1 cellular context compared by ENCODE assay signal in genomic region chr1:192830596-192831241, GRCh38.
TF ChIP-seq lines count a peak whose summit lies in the region.

No MANE protein-coding gene starts in this region.

TF ChIP-seq in HepG2, 621 proteins besides CTCF, POLR2A, EP300 and RAD21:
- TF ChIP-seq KDM4B (CRISPR knock-in tag; IDR thresholded peaks at IDR 0.05) = no peak
- peak; percentile 51 for TF ChIP-seq HNRNPK (IDR thresholded peaks at IDR 0.05; ENCODE audit: low read depth, low read length, poor library complexity, severe bottlenecking)
